Comparison of ENCODE assay signal across 8 cellular contexts in genomic region chrX:119482497-119483480, GRCh38. TPM values are rescaled to one million over a fixed set of nuclear protein-coding genes. Genes with fewer than 3 reads are reported as not detected.
A peak's percentile ranks its signal among the peaks of the same experiment; 100 is the strongest.
DNase-seq lines count a peak whose midpoint lies in the region; ATAC-seq and TF ChIP-seq lines count a peak whose summit lies in the region.

No MANE protein-coding gene starts in this region.

- peak; percentile 35 for DNase-seq in G401 (ENCODE audit: low spot score)
- peak; percentile 84 for DNase-seq in NB4 (ENCODE audit: low read depth)
- DNase-seq in activated CD4-positive, CD25-positive, alpha-beta regulatory T cell (lab: John Stamatoyannopoulos, UW), result peak; percentile 31 to 43 (median 36)
- peak; percentile 49 for DNase-seq in cerebellar cortex (ENCODE audit: low spot score)
- DNase-seq in left kidney (ENCODE audit: low read depth, low spot score), result peak; percentile 76
- peak; percentile 62 to 67 for DNase-seq in stimulated activated CD4-positive, alpha-beta T cell treated with anti-CD3 and anti-CD28 coated beads, Interleukin-2, amount 100 ng/mL, for 48 hours
- no peak for DNase-seq in cerebellar nuclear complex (lab: John Stamatoyannopoulos, UW)

- peak; percentile 85 for ATAC-seq in GM21825 (IDR thresholded peaks at IDR 0.05; ENCODE audit: unreplicated experiment)

- in situ Hi-C loops in G401 (cut with HindIII; ENCODE audit: low sequenced_read_pairs), result no loop called here

- H3K4me3 ChIP-seq in NB4 (ENCODE audit: low read depth, low read length), result peak overlapping the region; percentile 40

- TF ChIP-seq POLR2A in NB4 (IDR thresholded peaks at IDR 0.05; ENCODE audit: extremely low read depth, insufficient read length), result peak; percentile 42

- TF ChIP-seq CTCF in NB4 (IDR thresholded peaks at IDR 0.05; ENCODE audit: low read depth, low read length), result peak; percentile 55

RNA-seq across cellular contexts. Expression of gene SLC25A5, which starts 14.5 kb away (rescaled TPM):
- 127 and 170 TPM in 2 replicates for total RNA-seq in G401 (2014; rRNA removed; shearing (Covaris generic))

Comparison
In these comparisons a context has a peak if more than half of its experiments do, and no peak if none do; other contexts are left out.
1. DNase-seq: peak in G401 (single experiment), NB4 (single experiment), activated CD4-positive, CD25-positive, alpha-beta regulatory T cell (4 of 4), cerebellar cortex (single experiment), left kidney (single experiment) and stimulated activated CD4-positive, alpha-beta T cell treated with anti-CD3 and anti-CD28 coated beads, Interleukin-2, amount 100 ng/mL, for 48 hours (2 of 2); none in cerebellar nuclear complex (0 of 2).